10 cellular contexts compared by ENCODE assay signal in the genomic region with DNA sequence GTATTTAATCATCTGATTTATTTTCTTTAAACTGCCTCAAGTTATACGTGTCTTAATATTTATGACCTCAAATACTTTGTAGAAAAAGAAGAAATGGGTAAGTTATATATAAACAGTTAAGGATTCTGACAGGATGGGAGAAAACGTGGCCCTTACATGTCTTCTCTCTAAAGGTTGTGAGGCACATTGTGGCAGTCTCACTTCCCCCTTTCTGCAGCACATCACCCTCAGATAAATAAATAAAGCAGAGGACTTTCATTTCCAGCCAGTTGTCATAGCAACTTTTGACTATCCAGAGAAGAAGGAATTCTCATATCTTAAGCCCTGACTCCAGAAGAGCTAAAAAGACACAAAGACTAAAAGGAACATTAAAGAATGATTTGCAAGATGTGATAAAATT. TPM values are rescaled to one million over a fixed set of nuclear protein-coding genes. Genes with fewer than 3 reads are reported as not detected.
DNase-seq lines count a peak whose midpoint lies in the region; ATAC-seq lines count a peak whose summit lies in the region.
"Had no signal": no experiment of that assay in that cellular context is flagged by ENCODE, and none has a peak within 500 bp of the region (broad histone marks: within the 10 kb centered on the region; RNA-seq: fewer than 3 reads in every experiment).

No MANE protein-coding gene starts in this region.

- H3K56ac ChIP-seq in mesendoderm (ENCODE audit: low read length), result no peak overlapping the region

- no peaks in the 10 kb centered on the region for H3K4me1 ChIP-seq in mesendoderm (ENCODE audit: control insufficient read depth, low read depth, low read length)

- no peak overlapping the region for H3K18ac ChIP-seq in mesendoderm (ENCODE audit: low read length)

- H3K27ac ChIP-seq in mesendoderm (ENCODE audit: low read depth, low read length), result no peak overlapping the region

- DNase-seq in CD1c-positive myeloid dendritic cell (ENCODE audit: extremely low spot score), result peak; percentile 41
- DNase-seq in NAMALWA (ENCODE audit: low spot score), result peak; percentile 70
- no peak for DNase-seq in NCI-H524 (lab: John Stamatoyannopoulos, UW)
- no peak for DNase-seq in mesendoderm
- DNase-seq in activated T-cell treated with anti-CD3 and anti-CD28 coated beads, Interleukin-2, amount 50 U/mL, for 48 hours, result no peak
- no peak for DNase-seq in activated CD8-positive, alpha-beta memory T cell treated with anti-CD3 and anti-CD28 coated beads, Interleukin-2, amount 50 U/mL, for 4 hours
- DNase-seq: left ventricle myocardium superior, NCI-H1092 treated with DMSO at 0.1 percent for 48 hours had no signal

- no peaks in the 10 kb centered on the region for H3K27me3 ChIP-seq in mesendoderm (ENCODE audit: insufficient read depth, low read length, poor library complexity)

- no peak overlapping the region for H2BK120ac ChIP-seq in mesendoderm (ENCODE audit: low read depth, low read length)

- no peak overlapping the region for H4K5ac ChIP-seq in mesendoderm (ENCODE audit: low read length)

- H4K8ac ChIP-seq in mesendoderm (ENCODE audit: low read depth, low read length), result no peak overlapping the region

- no peak overlapping the region for H2AK5ac ChIP-seq in mesendoderm (ENCODE audit: low read length)

- no peaks in the 10 kb centered on the region for H3K36me3 ChIP-seq in mesendoderm (ENCODE audit: control insufficient read depth, insufficient read depth, low read length)

- no peak overlapping the region for H3K4me3 ChIP-seq in mesendoderm (ENCODE audit: low read length)

- no peak overlapping the region for H2BK15ac ChIP-seq in mesendoderm (replicated peaks; ENCODE audit: low read depth)

- no peak overlapping the region for H2BK5ac ChIP-seq in mesendoderm (ENCODE audit: low read length)

- H3K4me2 ChIP-seq in mesendoderm (ENCODE audit: low read length), result no peak overlapping the region

- ATAC-seq in GM19351 (IDR thresholded peaks at IDR 0.05; ENCODE audit: unreplicated experiment) (peak; percentile 100), HG02943 (IDR thresholded peaks at IDR 0.05; ENCODE audit: low read depth, unreplicated experiment) (peak; percentile 90)
- ATAC-seq: left ventricle myocardium superior had no signal

- no peak overlapping the region for H3K4ac ChIP-seq in mesendoderm (ENCODE audit: low read depth, low read length)

- no peak overlapping the region for H3K9ac ChIP-seq in mesendoderm (ENCODE audit: low read length)

- no peak overlapping the region for H3K23ac ChIP-seq in mesendoderm (ENCODE audit: low read length)

- no CpG with 5 or more reads among the region's 2 CpGs for WGBS in mesendoderm (ENCODE audit: extremely low coverage, insufficient coverage, low lambda C conversion rate)

- no peaks in the 10 kb centered on the region for H3K79me1 ChIP-seq in mesendoderm (ENCODE audit: low read length)

- H3K79me2 ChIP-seq in mesendoderm (ENCODE audit: control insufficient read depth, insufficient read depth, low read length), result no peaks in the 10 kb centered on the region

RNA-seq across cellular contexts. Expression of gene CEP83, which starts 28.8 kb away (rescaled TPM):
- 12.5 TPM for polyA plus RNA-seq in mesendoderm (2013, experiment 1 of 2)
- polyA plus RNA-seq in mesendoderm (2013, experiment 2 of 2), result 11.2 TPM

Comparison
In these comparisons a context has a peak if more than half of its experiments do, and no peak if none do; other contexts are left out.
1. DNase-seq: peak in CD1c-positive myeloid dendritic cell (single experiment) and NAMALWA (single experiment); none in NCI-H524 (0 of 2), mesendoderm (single experiment), activated T-cell treated with anti-CD3 and anti-CD28 coated beads, Interleukin-2, amount 50 U/mL, for 48 hours (0 of 2) and activated CD8-positive, alpha-beta memory T cell treated with anti-CD3 and anti-CD28 coated beads, Interleukin-2, amount 50 U/mL, for 4 hours (single experiment).